15 cellular contexts compared by ENCODE assay signal in the genomic region with DNA sequence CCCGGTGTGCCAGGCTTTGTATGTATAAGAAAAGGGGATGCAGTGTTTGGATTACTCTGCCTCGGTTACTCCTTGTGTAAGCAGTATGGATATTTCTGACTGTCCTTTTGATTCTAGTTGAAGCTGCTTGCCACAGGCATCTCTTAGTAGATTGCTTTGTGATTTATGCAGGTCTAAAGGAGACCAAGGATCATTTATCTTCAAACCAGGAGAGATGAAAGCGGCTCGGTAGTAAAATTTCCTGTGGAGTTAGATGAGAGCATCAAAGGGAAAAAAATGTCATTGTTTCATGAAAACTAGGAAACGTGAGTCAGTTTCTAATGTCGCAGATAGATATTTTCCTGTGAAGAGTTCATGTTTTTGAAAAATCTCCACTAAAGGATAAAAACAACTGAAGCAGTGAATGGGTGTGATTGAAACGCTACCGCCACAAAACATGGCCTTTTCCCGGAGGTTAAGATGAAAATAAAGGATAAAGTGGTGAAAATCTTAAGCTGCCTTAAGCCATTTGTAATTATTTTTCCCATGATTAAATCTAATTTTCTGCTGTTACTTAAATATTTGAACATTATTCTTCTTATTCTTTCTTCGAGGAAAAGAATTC.
DNase-seq lines count a peak whose midpoint lies in the region; ATAC-seq and TF ChIP-seq lines count a peak whose summit lies in the region.
"Had no signal": no experiment of that assay in that cellular context is flagged by ENCODE, and none has a peak within 500 bp of the region (broad histone marks: within the 10 kb centered on the region; RNA-seq: fewer than 3 reads in every experiment).

No MANE protein-coding gene starts in this region.

- no peak for ATAC-seq in effector memory CD8-positive, alpha-beta T cell (replicated peaks)

- H3K27ac Mint-ChIP-seq in effector memory CD8-positive, alpha-beta T cell: no peak overlapping the region
- H3K27ac Mint-ChIP-seq: activated naive CD8-positive, alpha-beta T cell; HFFc6; nephron had no signal

- no peaks in the 10 kb centered on the region for H3K27me3 Mint-ChIP-seq in effector memory CD8-positive, alpha-beta T cell
- H3K27me3 Mint-ChIP-seq: activated naive CD8-positive, alpha-beta T cell had no signal

- H3K4me3 ChIP-seq in A673 (ENCODE audit: low read depth, low read length, poor library complexity, severe bottlenecking): no peak overlapping the region
- H3K4me3 ChIP-seq in SK-N-MC: peak overlapping the region; percentile 51
- no peak overlapping the region for H3K4me3 ChIP-seq in fibroblast of pulmonary artery (replicated peaks; ENCODE audit: low read depth, low read length)
- H3K4me3 ChIP-seq in osteoblast (ENCODE audit: insufficient read depth, low read length): no peak overlapping the region
- H3K4me3 ChIP-seq: testis had no signal

- intact Hi-C loops in A673 (cut with micrococcal nuclease; ENCODE audit: unreplicated experiment): loop anchor here (5.0 to 10.0 kb wide), 3 partner anchors 89 to 933 kb away; a partner anchor contains a TSS

- H3K4me1 Mint-ChIP-seq in effector memory CD8-positive, alpha-beta T cell (ENCODE audit: low read depth in 2 of 2): peaks cover 12 to 20% of the 10 kb centered on the region in 2 donors

- H3K79me2 ChIP-seq in osteoblast (ENCODE audit: insufficient read depth, low read length): no peaks in the 10 kb centered on the region

- H3K36me3 ChIP-seq in A673 (ENCODE audit: insufficient read depth, low read length, poor library complexity, severe bottlenecking) (no peaks in the 10 kb centered on the region), SK-N-MC (ENCODE audit: insufficient read depth, low read length) (peaks cover 1% of the 10 kb centered on the region; the same call in 1 of the 2 replicates), osteoblast (ENCODE audit: insufficient read depth, low read length) (no peaks in the 10 kb centered on the region)

- CTCF ChIA-PET in A673 (lab: Charles Lee): interaction anchor here (0.6 kb wide), 1 partner anchor 393 kb away, joined by 3 read pairs; no protein-coding TSS in a partner anchor

- no peaks in the 10 kb centered on the region for H3K36me3 Mint-ChIP-seq in effector memory CD8-positive, alpha-beta T cell (ENCODE audit: insufficient read depth)
- H3K36me3 Mint-ChIP-seq: activated naive CD8-positive, alpha-beta T cell had no signal

- peak overlapping the region; percentile 51 for H3K9ac ChIP-seq in SK-N-MC (ENCODE audit: insufficient read length)

- H2AFZ ChIP-seq in osteoblast (ENCODE audit: low read length): peak overlapping the region; percentile 54

- H3K27ac ChIP-seq in A673 (ENCODE audit: low read depth, low read length, poor library complexity, severe bottlenecking): peak overlapping the region; percentile 75
- H3K27ac ChIP-seq in SK-N-MC: peak overlapping the region; percentile 97
- H3K27ac ChIP-seq in osteoblast (ENCODE audit: low read depth, low read length): peak overlapping the region; percentile 80
- H3K27ac ChIP-seq: testis had no signal

- no peaks in the 10 kb centered on the region for H4K20me1 ChIP-seq in osteoblast (ENCODE audit: insufficient read depth, low read length)

- POLR2A ChIA-PET in A673 (lab: Charles Lee; ENCODE audit: low non-redundant PET): interaction anchor here (0.7 kb wide), 1 partner anchor 46 kb away, joined by 5 read pairs; no protein-coding TSS in a partner anchor

- no peaks in the 10 kb centered on the region for H3K9me3 ChIP-seq in A673 (ENCODE audit: low read depth, low read length, poor library complexity, severe bottlenecking)
- H3K9me3 ChIP-seq in SK-N-MC (ENCODE audit: low read depth, low read length): peaks cover 5% of the 10 kb centered on the region; the same call in 1 of the 2 replicates
- H3K9me3 ChIP-seq in osteoblast (ENCODE audit: low read depth, low read length): no peaks in the 10 kb centered on the region
- H3K9me3 ChIP-seq: Caco-2, testis had no signal

- BruUV-seq in A673 (replicated peaks; lab: Mats Ljungman, UMichigan): TSS peak; percentile 18

- H3K4me1 ChIP-seq in A673 (ENCODE audit: insufficient read depth, low read length, poor library complexity, severe bottlenecking): peaks cover 52% of the 10 kb centered on the region
- H3K4me1 ChIP-seq in osteoblast (ENCODE audit: insufficient read depth, low read length): peaks cover 7% of the 10 kb centered on the region
- H3K4me1 ChIP-seq: testis had no signal

- H3K4me3 Mint-ChIP-seq in effector memory CD8-positive, alpha-beta T cell: no peak overlapping the region
- H3K4me3 Mint-ChIP-seq: activated naive CD8-positive, alpha-beta T cell; HFFc6; nephron had no signal

- TF ChIP-seq CTCF in A673 (conservative IDR thresholded peaks at IDR 0.05; ENCODE audit: low read depth, low read length) (no peak), fibroblast of pulmonary artery (IDR thresholded peaks at IDR 0.05; ENCODE audit: low read length, missing control alignments) (no peak), osteoblast (IDR thresholded peaks at IDR 0.05; ENCODE audit: extremely low read depth, low read depth, low read length) (no peak)

- H3K4me2 ChIP-seq in osteoblast (ENCODE audit: insufficient read depth, low read length): peak overlapping the region; percentile 69

- DNase-seq in A673 (ENCODE audit: low spot score): no peak
- peak; percentile 30 for DNase-seq in SK-N-MC (ENCODE audit: low read depth, low spot score)
- DNase-seq in fibroblast of pulmonary artery (ENCODE audit: low read depth): peak; percentile 43
- DNase-seq in osteoblast (ENCODE audit: insufficient read length, low spot score, missing footprints): no peak
- DNase-seq in NK-92 treated with Interleukin-12 subunit alpha and Interleukin-12 subunit beta, amount 100 ng/mL, for 24 hours (lab: John Stamatoyannopoulos, UW): no peak
- no peak for DNase-seq in effector memory CD8-positive, alpha-beta T cell
- no peak for DNase-seq in GM03348 (ENCODE audit: low spot score)
- no peak for DNase-seq in hippocampal formation (lab: John Stamatoyannopoulos, UW)
- DNase-seq: kidney, NCI-H2107, testis had no signal

- no peaks in the 10 kb centered on the region for H3K9me3 Mint-ChIP-seq in effector memory CD8-positive, alpha-beta T cell
- H3K9me3 Mint-ChIP-seq: HFFc6 had no signal

- H3K27me3 ChIP-seq in A673 (replicated peaks; ENCODE audit: insufficient read depth, low read depth, low read length, poor library complexity) (no peaks in the 10 kb centered on the region), osteoblast (ENCODE audit: insufficient read depth, low read length) (no peaks in the 10 kb centered on the region)
- H3K27me3 ChIP-seq: testis had no signal

Comparison
In these comparisons a context has a peak if more than half of its experiments do, and no peak if none do; other contexts are left out.
1. DNase-seq: peak in SK-N-MC (single experiment) and fibroblast of pulmonary artery (single experiment); none in A673 (single experiment), osteoblast (single experiment), NK-92 treated with Interleukin-12 subunit alpha and Interleukin-12 subunit beta, amount 100 ng/mL, for 24 hours (single experiment), effector memory CD8-positive, alpha-beta T cell (0 of 3), GM03348 (single experiment) and hippocampal formation (0 of 2).
2. Peak in every context shown above with its lines, with median percentiles within 50 percentile points of each other: H3K27ac ChIP-seq.